9 cellular contexts compared by ENCODE assay signal in genomic region chr1:160837558-160838205, GRCh38. TPM values are rescaled to one million over a fixed set of nuclear protein-coding genes. Genes with fewer than 3 reads are reported as not detected.
DNase-seq lines count a peak whose midpoint lies in the region; ATAC-seq and TF ChIP-seq lines count a peak whose summit lies in the region.
"Had no signal": no experiment of that assay in that cellular context is flagged by ENCODE, and none has a peak within 500 bp of the region (broad histone marks: within the 10 kb centered on the region; RNA-seq: fewer than 3 reads in every experiment).

No MANE protein-coding gene starts in this region.

- peak; percentile 33 for DNase-seq in AG10803 (ENCODE audit: low read depth)
- DNase-seq in T follicular helper cell (ENCODE audit: low read depth), result peak; percentile 67
- DNase-seq in activated naive CD8-positive, alpha-beta T cell treated with anti-CD3 and anti-CD28 coated beads for 36 hours, result peak; percentile 84
- DNase-seq in HK-2 (ENCODE audit: unreplicated experiment), result no peak
- no peak for DNase-seq in NOMO-1 (lab: John Stamatoyannopoulos, UW; ENCODE audit: unreplicated experiment in 2 of 2)

- H3K27ac Mint-ChIP-seq in activated naive CD8-positive, alpha-beta T cell treated with anti-CD3 and anti-CD28 coated beads for 36 hours, result peak overlapping the region; percentile 100

- H3K9me3 ChIP-seq in neutrophil, result no peaks in the 10 kb centered on the region

- H3K4me3 Mint-ChIP-seq in activated naive CD8-positive, alpha-beta T cell treated with anti-CD3 and anti-CD28 coated beads for 36 hours, result peak overlapping the region; percentile 71

- H3K27me3 Mint-ChIP-seq in activated naive CD8-positive, alpha-beta T cell treated with anti-CD3 and anti-CD28 coated beads for 36 hours, result no peaks in the 10 kb centered on the region

- TF ChIP-seq CTCF in AG10803 (conservative IDR thresholded peaks at IDR 0.05; ENCODE audit: low read length) (no peak), neutrophil (IDR thresholded peaks at IDR 0.05) (no peak)

- no peaks in the 10 kb centered on the region for H3K36me3 ChIP-seq in neutrophil

- peak; percentile 38 for TF ChIP-seq POLR2A in GM18951 (IDR thresholded peaks at IDR 0.05; ENCODE audit: extremely low read depth, insufficient read depth, insufficient read length)

- H3K27me3 ChIP-seq in neutrophil, result no peaks in the 10 kb centered on the region

- H3K4me3 ChIP-seq in AG10803 (ENCODE audit: low read length) (no peak overlapping the region), neutrophil (ENCODE audit: low read depth in 1 of 2, low read length in 1 of 2) (no peak overlapping the region)

- in situ Hi-C loops in GM18951 (cut with MboI; ENCODE audit: low sequenced_read_pairs, unreplicated experiment), result no loop called here

- peak overlapping the region; percentile 58 for H3K27ac ChIP-seq in neutrophil

- no peaks in the 10 kb centered on the region for H3K9me3 Mint-ChIP-seq in activated naive CD8-positive, alpha-beta T cell treated with anti-CD3 and anti-CD28 coated beads for 36 hours

- H3K4me1 ChIP-seq in neutrophil (ENCODE audit: control insufficient read depth in 1 of 2, insufficient read depth in 1 of 2, low read depth in 1 of 2, low read length in 1 of 2), result peaks cover 30 to 32% of the 10 kb centered on the region in 2 experiments

- peaks cover 63% of the 10 kb centered on the region for H3K4me1 Mint-ChIP-seq in activated naive CD8-positive, alpha-beta T cell treated with anti-CD3 and anti-CD28 coated beads for 36 hours

- ATAC-seq in HG03103 (IDR thresholded peaks at IDR 0.05; ENCODE audit: low read depth, unreplicated experiment), result peak; percentile 61

- H3K36me3 Mint-ChIP-seq in activated naive CD8-positive, alpha-beta T cell treated with anti-CD3 and anti-CD28 coated beads for 36 hours, result no peaks in the 10 kb centered on the region

RNA-seq across cellular contexts. Expression of gene CD244, which starts 25.0 kb away (rescaled TPM):
- total RNA-seq in activated naive CD8-positive, alpha-beta T cell treated with anti-CD3 and anti-CD28 coated beads for 36 hours, result under 1 TPM; 0.28 to 0.37 TPM
- total RNA-seq: epithelial cell of proximal tubule had no signal

RNA-seq across cellular contexts. Expression of gene LY9, which starts 41.7 kb away (rescaled TPM):
- 10 to 100 TPM; 28.3 to 29.0 TPM for total RNA-seq in activated naive CD8-positive, alpha-beta T cell treated with anti-CD3 and anti-CD28 coated beads for 36 hours
- total RNA-seq: epithelial cell of proximal tubule had no signal

RNA-seq across cellular contexts. Expression of gene ITLN1, which starts 47.3 kb away (rescaled TPM):
- not detected for total RNA-seq in activated naive CD8-positive, alpha-beta T cell treated with anti-CD3 and anti-CD28 coated beads for 36 hours
- total RNA-seq: epithelial cell of proximal tubule had no signal

Comparison
In these comparisons a context has a peak if more than half of its experiments do, and no peak if none do; other contexts are left out.
1. DNase-seq: peak in AG10803 (single experiment), T follicular helper cell (single experiment) and activated naive CD8-positive, alpha-beta T cell treated with anti-CD3 and anti-CD28 coated beads for 36 hours (single experiment); none in HK-2 (single experiment) and NOMO-1 (0 of 2).